ENCODE assay signal across 1 cellular context in genomic region chr1:185404864-185405568, GRCh38.
TF ChIP-seq lines count a peak whose summit lies in the region.

No MANE protein-coding gene starts in this region.

TF ChIP-seq in endothelial cell of umbilical vein, 7 proteins besides CTCF, POLR2A, EP300 and RAD21:
- TF ChIP-seq MYC (IDR thresholded peaks at IDR 0.05; ENCODE audit: low read depth, low read length) (no peak), JUN (IDR thresholded peaks at IDR 0.05; ENCODE audit: borderline replicate concordance, insufficient read depth, insufficient read length, low read depth) (no peak), GATA2 (IDR thresholded peaks at IDR 0.05; ENCODE audit: insufficient read depth, insufficient read length, low read depth, low read length) (no peak), FOS (IDR thresholded peaks at IDR 0.05; ENCODE audit: borderline replicate concordance, insufficient read depth, low read length) (no peak), POLR2AphosphoS5 (IDR thresholded peaks at IDR 0.05; ENCODE audit: insufficient read depth, low read depth, low read length) (no peak), MAX (IDR thresholded peaks at IDR 0.05; ENCODE audit: insufficient read depth, insufficient read length) (no peak), EZH2 (IDR thresholded peaks at IDR 0.05; ENCODE audit: borderline replicate concordance, low read depth, low read length, severe bottlenecking) (no peak)
TF ChIP-seq in endothelial cell of umbilical vein: peak in this region for 0.
